Comparison of ENCODE assay signal across 19 cellular contexts in genomic region chr1:102120910-102121309, GRCh38.
"Had no signal": no experiment of that assay in that cellular context is flagged by ENCODE, and none has a peak within 500 bp of the region (broad histone marks: within the 10 kb centered on the region; RNA-seq: fewer than 3 reads in every experiment).

No MANE protein-coding gene starts in this region.

- FAIRE-seq: endothelial cell of umbilical vein had no signal

- ATAC-seq: left colon; mucosa of descending colon; naive thymus-derived CD8-positive, alpha-beta T cell; stimulated activated naive CD8-positive, alpha-beta T cell treated with anti-CD3 and anti-CD28 coated beads, Interleukin-15, Interleukin-2, amounts not matched to agents 100 U/mL and 50 U/mL, for 24 hours; upper lobe of right lung had no signal

- DNase-seq: activated B cell treated with CpG ODN at 0.5 μM for 24 hours; activated naive CD4-positive, alpha-beta T cell treated with anti-CD3 and anti-CD28 coated beads, Interleukin-2, amount 50 U/mL, for 16 hours; adrenal gland; caudate nucleus; colonic mucosa; effector CD4-positive, alpha-beta T cell; foreskin melanocyte; head of caudate nucleus; left colon; mucosa of descending colon; naive thymus-derived CD8-positive, alpha-beta T cell; nucleus accumbens; sigmoid colon; stimulated activated CD4-positive, alpha-beta T cell treated with anti-CD3 and anti-CD28 coated beads, Interleukin-2, amount 100 ng/mL, for 48 hours; stimulated activated CD8-positive, alpha-beta memory T cell treated with anti-CD3 and anti-CD28 coated beads, Interleukin-4, amount 100 ng/mL, for 48 hours; stimulated activated naive CD8-positive, alpha-beta T cell treated with anti-CD3 and anti-CD28 coated beads, Interleukin-15, Interleukin-2, amounts not matched to agents 100 U/mL and 50 U/mL, for 24 hours; upper lobe of right lung had no signal

- H3K27ac ChIP-seq: adrenal gland, colonic mucosa, sigmoid colon, suprapubic skin, upper lobe of right lung had no signal
